13 cellular contexts compared by ENCODE assay signal in genomic region chr6:166774292-166774691, GRCh38.
DNase-seq lines count a peak whose midpoint lies in the region; ATAC-seq and TF ChIP-seq lines count a peak whose summit lies in the region.
"Had no signal": no experiment of that assay in that cellular context is flagged by ENCODE, and none has a peak within 500 bp of the region (broad histone marks: within the 10 kb centered on the region; RNA-seq: fewer than 3 reads in every experiment).

No MANE protein-coding gene starts in this region.

- H3K4me3 Mint-ChIP-seq in activated CD8-positive, alpha-beta memory T cell treated with anti-CD3 and anti-CD28 coated beads, Interleukin-2, amount 10 ng/mL, durations not matched to agents 7 days and 5 days = no peak overlapping the region
- H3K4me3 Mint-ChIP-seq: CD14-positive monocyte; CD8-positive, alpha-beta T cell had no signal

- H3K27ac Mint-ChIP-seq in activated CD8-positive, alpha-beta memory T cell treated with anti-CD3 and anti-CD28 coated beads, Interleukin-2, amount 10 ng/mL, durations not matched to agents 7 days and 5 days = no peak overlapping the region
- H3K27ac Mint-ChIP-seq: CD14-positive monocyte; CD8-positive, alpha-beta T cell had no signal

- H3K4me1 Mint-ChIP-seq in activated CD8-positive, alpha-beta memory T cell treated with anti-CD3 and anti-CD28 coated beads, Interleukin-2, amount 10 ng/mL, durations not matched to agents 7 days and 5 days = peaks cover 6% of the 10 kb centered on the region

- peaks cover 48% of the 10 kb centered on the region for H3K27me3 Mint-ChIP-seq in activated CD8-positive, alpha-beta memory T cell treated with anti-CD3 and anti-CD28 coated beads, Interleukin-2, amount 10 ng/mL, durations not matched to agents 7 days and 5 days

- intact Hi-C loops in posterior vena cava (cut with DNase I) = loop anchor here in 1 of 2 donors (10.0 kb wide), 1 partner anchor 211 kb away; no protein-coding TSS in a partner anchor

- no peaks in the 10 kb centered on the region for H3K9me3 Mint-ChIP-seq in activated CD8-positive, alpha-beta memory T cell treated with anti-CD3 and anti-CD28 coated beads, Interleukin-2, amount 10 ng/mL, durations not matched to agents 7 days and 5 days (ENCODE audit: low read depth)
- H3K9me3 Mint-ChIP-seq: CD8-positive, alpha-beta T cell had no signal

- peak; percentile 0 for TF ChIP-seq CTCF in fibroblast of the aortic adventitia (IDR thresholded peaks at IDR 0.05; ENCODE audit: insufficient read depth, low read length)

- CTCF ChIA-PET in activated CD8-positive, alpha-beta memory T cell treated with anti-CD3 and anti-CD28 coated beads, Interleukin-2, amount 10 ng/mL, durations not matched to agents 7 days and 5 days (lab: Charles Lee) = interaction anchor here (0.7 to 3.0 kb wide), 13 partner anchors 8 to 538 kb away, joined by 3 to 23 read pairs (median 5); partner anchors contain the start of genes CEP43 and UNC93A

- no peak overlapping the region for H3K4me3 ChIP-seq in fibroblast of the aortic adventitia (ENCODE audit: low read depth, low read length)
- H3K4me3 ChIP-seq: GM23248 had no signal

- peak; percentile 5 for DNase-seq in activated CD8-positive, alpha-beta memory T cell treated with anti-CD3 and anti-CD28 coated beads, Interleukin-2, amount 10 ng/mL, durations not matched to agents 7 days and 5 days
- DNase-seq in activated CD8-positive, alpha-beta memory T cell treated with anti-CD3 and anti-CD28 coated beads, Interleukin-2, amount 50 U/mL, for 4 hours = no peak
- DNase-seq in fibroblast of the aortic adventitia (ENCODE audit: low read depth) (no peak), posterior vena cava (ENCODE audit: low spot score) (peak; percentile 46), NCI-H345 treated with DMSO at 0.1 percent for 48 hours (lab: John Stamatoyannopoulos, UW; ENCODE audit: unreplicated experiment) (no peak), DMS 273 treated with DMSO at 0.1 percent for 48 hours (lab: John Stamatoyannopoulos, UW) (no peak), NCI-H2227 (lab: John Stamatoyannopoulos, UW; ENCODE audit: unreplicated experiment) (no peak)
- DNase-seq: Caco-2, GF-D8, GM23248 had no signal

- no peaks in the 10 kb centered on the region for H3K36me3 Mint-ChIP-seq in activated CD8-positive, alpha-beta memory T cell treated with anti-CD3 and anti-CD28 coated beads, Interleukin-2, amount 10 ng/mL, durations not matched to agents 7 days and 5 days
- H3K36me3 Mint-ChIP-seq: CD14-positive monocyte; CD8-positive, alpha-beta T cell had no signal

- no peak for ATAC-seq in activated CD8-positive, alpha-beta memory T cell treated with anti-CD3 and anti-CD28 coated beads, Interleukin-2, amount 10 ng/mL, durations not matched to agents 7 days and 5 days
- ATAC-seq: CD8-positive, alpha-beta T cell; HepG2 had no signal

Comparison
In these comparisons a context has a peak if more than half of its experiments do, and no peak if none do; other contexts are left out.
1. DNase-seq: peak in activated CD8-positive, alpha-beta memory T cell treated with anti-CD3 and anti-CD28 coated beads, Interleukin-2, amount 10 ng/mL, durations not matched to agents 7 days and 5 days (single experiment) and posterior vena cava (single experiment); none in activated CD8-positive, alpha-beta memory T cell treated with anti-CD3 and anti-CD28 coated beads, Interleukin-2, amount 50 U/mL, for 4 hours (single experiment), fibroblast of the aortic adventitia (single experiment), NCI-H345 treated with DMSO at 0.1 percent for 48 hours (single experiment), DMS 273 treated with DMSO at 0.1 percent for 48 hours (single experiment) and NCI-H2227 (single experiment).